ENCODE assay signal across 8 cellular contexts in genomic region chr13:30673669-30674521, GRCh38. TPM values are rescaled to one million over a fixed set of nuclear protein-coding genes. Genes with fewer than 3 reads are reported as not detected.
DNase-seq lines count a peak whose midpoint lies in the region; ATAC-seq and TF ChIP-seq lines count a peak whose summit lies in the region.

No MANE protein-coding gene starts in this region.

- peak; percentile 91 for ATAC-seq in CD8-positive, alpha-beta T cell
- ATAC-seq in GM19463 (IDR thresholded peaks at IDR 0.05; ENCODE audit: unreplicated experiment) = peak; percentile 91
- ATAC-seq in effector memory CD8-positive, alpha-beta T cell (replicated peaks) = peak; percentile 92

- no peak overlapping the region for H2BK5ac ChIP-seq in mesendoderm (ENCODE audit: low read length)

- no CpG with 5 or more reads among the region's 72 CpGs for WGBS in mesendoderm (ENCODE audit: extremely low coverage, insufficient coverage, low lambda C conversion rate)

- intact Hi-C loops in CD8-positive, alpha-beta T cell (cut with DNase I, micrococcal nuclease) = loop anchor here (1.0 to 10.0 kb wide), 7 partner anchors 55 to 371 kb away; partner anchors contain the start of genes HMGB1 (in 1 of the 2) and USPL1 (in 1 of the 2)

- peak overlapping the region; percentile 76 for H2BK120ac ChIP-seq in mesendoderm (ENCODE audit: low read depth, low read length)

- H3K36me3 Mint-ChIP-seq in CD8-positive, alpha-beta T cell = no peaks in the 10 kb centered on the region
- peaks cover 27% of the 10 kb centered on the region for H3K36me3 Mint-ChIP-seq in effector memory CD8-positive, alpha-beta T cell (ENCODE audit: insufficient read depth)

- peak overlapping the region; percentile 88 for H3K4me3 Mint-ChIP-seq in CD8-positive, alpha-beta T cell
- peak overlapping the region; percentile 82 to 84 for H3K4me3 Mint-ChIP-seq in effector memory CD8-positive, alpha-beta T cell

- peak overlapping the region; percentile 92 for H3K27ac Mint-ChIP-seq in CD8-positive, alpha-beta T cell
- H3K27ac Mint-ChIP-seq in effector memory CD8-positive, alpha-beta T cell = peak overlapping the region; percentile 98 to 99

- peaks cover 25% of the 10 kb centered on the region for H3K4me1 Mint-ChIP-seq in CD8-positive, alpha-beta T cell (ENCODE audit: low read depth)
- H3K4me1 Mint-ChIP-seq in effector memory CD8-positive, alpha-beta T cell (ENCODE audit: low read depth in 2 of 2) = peaks cover 19 to 22% of the 10 kb centered on the region in 2 donors

- H3K9me3 ChIP-seq in CD8-positive, alpha-beta T cell (ENCODE audit: low read length) = no peaks in the 10 kb centered on the region

- H3K79me1 ChIP-seq in mesendoderm (ENCODE audit: low read length) = no peaks in the 10 kb centered on the region

- H3K18ac ChIP-seq in mesendoderm (ENCODE audit: low read length) = peak overlapping the region; percentile 71

- H3K4me1 ChIP-seq in CD8-positive, alpha-beta T cell (ENCODE audit: insufficient read depth, low read length) = peaks cover 7% of the 10 kb centered on the region
- no peaks in the 10 kb centered on the region for H3K4me1 ChIP-seq in mesendoderm (ENCODE audit: control insufficient read depth, low read depth, low read length)

- no peaks in the 10 kb centered on the region for H3K27me3 Mint-ChIP-seq in CD8-positive, alpha-beta T cell (ENCODE audit: low read depth)
- no peaks in the 10 kb centered on the region for H3K27me3 Mint-ChIP-seq in effector memory CD8-positive, alpha-beta T cell

- no peak overlapping the region for H3K23ac ChIP-seq in mesendoderm (ENCODE audit: low read length)

- no peak overlapping the region for H4K5ac ChIP-seq in mesendoderm (ENCODE audit: low read length)

- POLR2A ChIA-PET in CD8-positive, alpha-beta T cell (lab: Charles Lee) = no interaction called here

- H3K27ac ChIP-seq in CD8-positive, alpha-beta T cell (ENCODE audit: low read depth, low read length) = peak overlapping the region; percentile 44
- no peak overlapping the region for H3K27ac ChIP-seq in mesendoderm (ENCODE audit: low read depth, low read length)

- no peaks in the 10 kb centered on the region for H3K36me3 ChIP-seq in CD8-positive, alpha-beta T cell (ENCODE audit: insufficient read depth, low read length)
- H3K36me3 ChIP-seq in mesendoderm (ENCODE audit: control insufficient read depth, insufficient read depth, low read length) = no peaks in the 10 kb centered on the region

- H3K79me2 ChIP-seq in mesendoderm (ENCODE audit: control insufficient read depth, insufficient read depth, low read length) = no peaks in the 10 kb centered on the region

- no peak overlapping the region for H3K4ac ChIP-seq in mesendoderm (ENCODE audit: low read depth, low read length)

- H2AK5ac ChIP-seq in mesendoderm (ENCODE audit: low read length) = no peak overlapping the region

- no peaks in the 10 kb centered on the region for H3K9me3 Mint-ChIP-seq in CD8-positive, alpha-beta T cell
- peaks cover 0 to 1% of the 10 kb centered on the region in 2 donors for H3K9me3 Mint-ChIP-seq in effector memory CD8-positive, alpha-beta T cell

- CTCF ChIA-PET in CD8-positive, alpha-beta T cell (lab: Charles Lee) = no interaction called here

- H3K4me2 ChIP-seq in mesendoderm (ENCODE audit: low read length) = peak overlapping the region; percentile 83

- no peak overlapping the region for H2BK15ac ChIP-seq in mesendoderm (replicated peaks; ENCODE audit: low read depth)

- H3K27me3 ChIP-seq in CD8-positive, alpha-beta T cell (ENCODE audit: insufficient read depth, low read length) = no peaks in the 10 kb centered on the region
- no peaks in the 10 kb centered on the region for H3K27me3 ChIP-seq in mesendoderm (ENCODE audit: insufficient read depth, low read length, poor library complexity)

- no peak for TF ChIP-seq CTCF in CD8-positive, alpha-beta T cell (IDR thresholded peaks at IDR 0.05)

- peak overlapping the region; percentile 84 for H3K56ac ChIP-seq in mesendoderm (ENCODE audit: low read length)

- peak overlapping the region; percentile 63 for H3K9ac ChIP-seq in mesendoderm (ENCODE audit: low read length)

- peak overlapping the region; percentile 63 for H3K4me3 ChIP-seq in CD8-positive, alpha-beta T cell (ENCODE audit: low read depth, low read length)
- peak overlapping the region; percentile 50 for H3K4me3 ChIP-seq in mesendoderm (ENCODE audit: low read length)

- no peak overlapping the region for H4K8ac ChIP-seq in mesendoderm (ENCODE audit: low read depth, low read length)

- DNase-seq in CD8-positive, alpha-beta T cell = peak; percentile 82 to 95 (median 86)
- DNase-seq in HK-2 (ENCODE audit: unreplicated experiment) (peak; percentile 92), mesendoderm (peak; percentile 90)
- DNase-seq in NK-92 treated with Interleukin-12 subunit alpha and Interleukin-12 subunit beta, amount 100 ng/mL, for 24 hours (lab: John Stamatoyannopoulos, UW) = peak; percentile 86
- peak; percentile 77 to 86 for DNase-seq in activated CD8-positive, alpha-beta memory T cell treated with anti-CD3 and anti-CD28 coated beads for 4 hours (ENCODE audit: low read depth in 2 of 2)
- peak; percentile 92 to 96 (median 95) for DNase-seq in effector memory CD8-positive, alpha-beta T cell
- peak; percentile 72 for DNase-seq in stimulated activated CD8-positive, alpha-beta memory T cell treated with anti-CD3 and anti-CD28 coated beads, Interleukin-15, amount 100 ng/mL, for 1 hour (ENCODE audit: low read depth)

RNA-seq across cellular contexts. Expression of gene USPL1, which starts 56.2 kb away (rescaled TPM):
- total RNA-seq in CD8-positive, alpha-beta T cell = 10 to 100 TPM; 42.0 to 42.4 TPM
- polyA plus RNA-seq in mesendoderm (2013, experiment 1 of 2) = 9.5 TPM
- polyA plus RNA-seq in mesendoderm (2013, experiment 2 of 2) = 9.7 TPM
